In the genomic region with DNA sequence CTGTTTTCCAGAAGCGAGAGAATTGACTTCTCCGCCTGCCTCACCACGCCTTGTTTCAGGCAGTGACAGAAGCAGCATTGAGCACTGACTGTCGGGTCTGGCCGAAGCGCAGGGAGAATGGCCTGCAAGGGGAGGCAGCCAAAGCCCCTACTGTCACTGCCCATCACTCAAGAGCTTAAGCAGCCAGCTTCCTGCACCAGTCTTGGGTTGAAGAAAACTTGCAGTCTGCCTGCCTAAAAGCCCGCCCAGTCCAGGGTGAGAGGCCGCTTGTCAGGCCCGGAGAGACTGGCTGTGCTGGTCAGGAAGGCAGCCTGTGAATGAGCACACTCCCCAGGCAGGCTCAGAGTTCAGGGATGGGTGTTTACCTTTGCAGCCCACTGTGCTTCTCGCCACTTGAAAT, we compare ENCODE assay signal across 20 cellular contexts.
DNase-seq lines count a peak whose midpoint lies in the region; ATAC-seq, FAIRE-seq and TF ChIP-seq lines count a peak whose summit lies in the region.
"Had no signal": no experiment of that assay in that cellular context is flagged by ENCODE, and none has a peak within 500 bp of the region (broad histone marks: within the 10 kb centered on the region; RNA-seq: fewer than 3 reads in every experiment).

No MANE protein-coding gene starts in this region.

- H3K4me1 Mint-ChIP-seq in GM23338 (peaks cover 20% of the 10 kb centered on the region), astrocyte (ENCODE audit: low read depth, unreplicated experiment) (peaks cover 41% of the 10 kb centered on the region), neural progenitor cell (peaks cover 44% of the 10 kb centered on the region)
- no peaks in the 10 kb centered on the region for H3K4me1 Mint-ChIP-seq in effector memory CD8-positive, alpha-beta T cell (ENCODE audit: low read depth in 2 of 2)
- H3K4me1 Mint-ChIP-seq: CD14-positive monocyte had no signal

- no peak overlapping the region for H3K4me3 ChIP-seq in GM23338
- H3K4me3 ChIP-seq in astrocyte (ENCODE audit: insufficient read depth, low read depth, low read length): no peak overlapping the region
- no peak overlapping the region for H3K4me3 ChIP-seq in neural progenitor cell
- H3K4me3 ChIP-seq: A549, GM12878, GM23248 had no signal

- H3K9me3 ChIP-seq in astrocyte (ENCODE audit: insufficient read depth, low read depth, low read length): no peaks in the 10 kb centered on the region
- no peaks in the 10 kb centered on the region for H3K9me3 ChIP-seq in neural progenitor cell (ENCODE audit: low read depth)
- H3K9me3 ChIP-seq: A549 had no signal

- H3K9me3 Mint-ChIP-seq in GM23338: no peaks in the 10 kb centered on the region
- no peaks in the 10 kb centered on the region for H3K9me3 Mint-ChIP-seq in astrocyte (ENCODE audit: unreplicated experiment)
- H3K9me3 Mint-ChIP-seq in neural progenitor cell: no peaks in the 10 kb centered on the region
- H3K9me3 Mint-ChIP-seq in effector memory CD8-positive, alpha-beta T cell: no peaks in the 10 kb centered on the region
- H3K9me3 Mint-ChIP-seq: CD14-positive monocyte had no signal

- TF ChIP-seq CTCF in GM23338 (conservative IDR thresholded peaks at IDR 0.05; ENCODE audit: low read depth in 2 of 2): no peak
- TF ChIP-seq CTCF in astrocyte (IDR thresholded peaks at IDR 0.05; ENCODE audit: insufficient read depth, low read depth, low read length): no peak
- no peak for TF ChIP-seq CTCF in neural progenitor cell (IDR thresholded peaks at IDR 0.05)

- H3K9ac ChIP-seq in astrocyte (ENCODE audit: low read length) (peak overlapping the region; percentile 52), neural progenitor cell (no peak overlapping the region)
- H3K9ac ChIP-seq: GM23248 had no signal

- no peak for DNase-seq in GM23338 (ENCODE audit: low spot score)
- no peak for DNase-seq in astrocyte (ENCODE audit: low read depth)
- peak; percentile 42 for DNase-seq in left kidney (ENCODE audit: low read depth, low spot score)
- DNase-seq in neural progenitor cell (ENCODE audit: low spot score): peak; percentile 59
- no peak for DNase-seq in effector memory CD8-positive, alpha-beta T cell
- DNase-seq in NOMO-1 (lab: John Stamatoyannopoulos, UW; ENCODE audit: unreplicated experiment in 2 of 2): no peak
- DNase-seq: COR-L47, NCI-H1048, NCI-H146, NCI-H2107, NCI-H446 treated with DMSO at 0.1 percent for 48 hours, NCI-H748 treated with DMSO at 0.1 percent for 48 hours, SHP77 had no signal

- H3K27ac ChIP-seq in GM23338 (ENCODE audit: low read depth) (no peak overlapping the region), astrocyte (ENCODE audit: low read depth, low read length) (peak overlapping the region; percentile 57), neural progenitor cell (no peak overlapping the region)
- H3K27ac ChIP-seq: A549, GM23248 had no signal

- H3K27me3 Mint-ChIP-seq in GM23338 (ENCODE audit: insufficient read depth, low read depth, poor library complexity) (peaks cover 6% of the 10 kb centered on the region), astrocyte (ENCODE audit: low read depth, unreplicated experiment) (no peaks in the 10 kb centered on the region), neural progenitor cell (ENCODE audit: insufficient read depth, low read depth) (peaks cover 2% of the 10 kb centered on the region)
- peaks cover 25 to 47% of the 10 kb centered on the region in 2 donors for H3K27me3 Mint-ChIP-seq in effector memory CD8-positive, alpha-beta T cell

- H3K27ac Mint-ChIP-seq in GM23338: no peak overlapping the region
- H3K27ac Mint-ChIP-seq in astrocyte (ENCODE audit: unreplicated experiment): peak overlapping the region; percentile 85
- peak overlapping the region; percentile 43 for H3K27ac Mint-ChIP-seq in neural progenitor cell
- no peak overlapping the region for H3K27ac Mint-ChIP-seq in effector memory CD8-positive, alpha-beta T cell
- H3K27ac Mint-ChIP-seq: CD14-positive monocyte had no signal

- no peaks in the 10 kb centered on the region for H3K9me2 ChIP-seq in GM23338 (ENCODE audit: insufficient read depth)

- H3K27me3 ChIP-seq in GM23338 (ENCODE audit: insufficient read depth): no peaks in the 10 kb centered on the region
- H3K27me3 ChIP-seq in astrocyte (ENCODE audit: insufficient read depth, low read length): no peaks in the 10 kb centered on the region
- H3K27me3 ChIP-seq in neural progenitor cell: no peaks in the 10 kb centered on the region

- ATAC-seq in GM23338 (peak; percentile 81), HG02885 (IDR thresholded peaks at IDR 0.05; ENCODE audit: poor library complexity, unreplicated experiment) (no peak), GM18861 (IDR thresholded peaks at IDR 0.05; ENCODE audit: unreplicated experiment) (no peak)
- ATAC-seq in effector memory CD8-positive, alpha-beta T cell (replicated peaks): no peak
- ATAC-seq: A549, GM12878 had no signal

- H3K4me3 Mint-ChIP-seq in GM23338: no peak overlapping the region
- peak overlapping the region; percentile 20 for H3K4me3 Mint-ChIP-seq in astrocyte (ENCODE audit: unreplicated experiment)
- H3K4me3 Mint-ChIP-seq in neural progenitor cell: no peak overlapping the region
- H3K4me3 Mint-ChIP-seq in effector memory CD8-positive, alpha-beta T cell: no peak overlapping the region
- H3K4me3 Mint-ChIP-seq: CD14-positive monocyte had no signal

- H3K36me3 ChIP-seq in GM23338 (ENCODE audit: insufficient read depth): no peaks in the 10 kb centered on the region
- no peaks in the 10 kb centered on the region for H3K36me3 ChIP-seq in astrocyte (ENCODE audit: insufficient read depth, low read length)
- H3K36me3 ChIP-seq in neural progenitor cell: no peaks in the 10 kb centered on the region

- H3K4me2 ChIP-seq in GM23338 (no peak overlapping the region), astrocyte (ENCODE audit: low read length) (peak overlapping the region; percentile 50), neural progenitor cell (no peak overlapping the region)
- H3K4me2 ChIP-seq: A549 had no signal

- no peaks in the 10 kb centered on the region for H3K79me2 ChIP-seq in GM23338 (replicated peaks; ENCODE audit: insufficient read depth)
- no peaks in the 10 kb centered on the region for H3K79me2 ChIP-seq in astrocyte (ENCODE audit: insufficient read depth, low read length)
- H3K79me2 ChIP-seq in neural progenitor cell (ENCODE audit: low read depth): no peaks in the 10 kb centered on the region

- no peak for FAIRE-seq in astrocyte (lab: Jason Lieb, UNC)
- FAIRE-seq: A549, GM12878, GM19239 had no signal

- H2AFZ ChIP-seq in GM23338: peak overlapping the region; percentile 85
- no peak overlapping the region for H2AFZ ChIP-seq in astrocyte (ENCODE audit: low read depth, low read length)
- H2AFZ ChIP-seq in neural progenitor cell (replicated peaks): no peak overlapping the region
- H2AFZ ChIP-seq: GM23248 had no signal

- H3F3A ChIP-seq in GM23338 (replicated peaks; ENCODE audit: low read depth) (no peaks in the 10 kb centered on the region), neural progenitor cell (ENCODE audit: low read depth) (peaks cover 11% of the 10 kb centered on the region)

- H4K20me1 ChIP-seq in GM23338 (replicated peaks; ENCODE audit: insufficient read depth) (no peaks in the 10 kb centered on the region), astrocyte (ENCODE audit: insufficient read depth, low read length) (no peaks in the 10 kb centered on the region), neural progenitor cell (ENCODE audit: low read depth) (no peaks in the 10 kb centered on the region)

- H3K4me1 ChIP-seq in GM23338 (ENCODE audit: insufficient read depth) (no peaks in the 10 kb centered on the region; the same call in 1 of the 2 replicates), astrocyte (ENCODE audit: insufficient read depth, low read length) (peaks cover 66% of the 10 kb centered on the region), neural progenitor cell (peaks cover 26% of the 10 kb centered on the region)
- H3K4me1 ChIP-seq: A549 had no signal

- H3K36me3 Mint-ChIP-seq in GM23338 (ENCODE audit: low read depth) (no peaks in the 10 kb centered on the region), astrocyte (ENCODE audit: low read depth, unreplicated experiment) (peaks cover 6% of the 10 kb centered on the region), neural progenitor cell (peaks cover 16% of the 10 kb centered on the region)
- no peaks in the 10 kb centered on the region for H3K36me3 Mint-ChIP-seq in effector memory CD8-positive, alpha-beta T cell (ENCODE audit: insufficient read depth)
- H3K36me3 Mint-ChIP-seq: CD14-positive monocyte had no signal

TF ChIP-seq in GM23338, 12 proteins besides CTCF, POLR2A, EP300 and RAD21 (continues in another document):
- no peak for TF ChIP-seq EZH2phosphoT487 (IDR thresholded peaks at IDR 0.05; ENCODE audit: unreplicated experiment)

Comparison
In these comparisons a context has a peak if more than half of its experiments do, and no peak if none do; other contexts are left out.
1. DNase-seq: peak in left kidney (single experiment) and neural progenitor cell (single experiment); none in GM23338 (single experiment), astrocyte (single experiment), effector memory CD8-positive, alpha-beta T cell (0 of 3) and NOMO-1 (0 of 2).
2. H3K27ac Mint-ChIP-seq: peak in astrocyte (single experiment) and neural progenitor cell (single experiment); none in GM23338 (single experiment) and effector memory CD8-positive, alpha-beta T cell (0 of 2).